8 cellular contexts compared by ENCODE assay signal in the genomic region with DNA sequence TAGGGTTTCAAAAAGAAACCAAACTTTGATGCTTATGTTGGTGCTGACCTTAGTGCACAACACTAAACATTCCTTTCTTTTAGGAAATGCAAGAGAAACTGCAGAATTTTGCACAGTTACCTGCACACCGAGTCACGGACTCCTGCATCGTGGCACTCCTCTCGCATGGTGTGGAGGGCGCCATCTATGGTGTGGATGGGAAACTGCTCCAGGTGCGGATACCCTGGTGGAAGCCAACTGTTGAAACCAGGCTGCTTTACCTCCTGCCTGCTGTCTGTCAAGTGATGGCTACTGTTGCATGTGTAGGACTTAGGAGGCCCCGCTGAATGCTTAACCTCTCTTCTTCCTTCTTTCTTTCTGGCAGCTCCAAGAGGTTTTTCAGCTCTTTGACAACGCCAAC. TPM values are rescaled to one million over a fixed set of nuclear protein-coding genes. Genes with fewer than 3 reads are reported as not detected.
DNase-seq lines count a peak whose midpoint lies in the region; ATAC-seq, FAIRE-seq and TF ChIP-seq lines count a peak whose summit lies in the region.

No MANE protein-coding gene starts in this region.

- no peak for TF ChIP-seq POLR2A in breast epithelium (IDR thresholded peaks at IDR 0.05)

- H3K9me3 ChIP-seq in breast epithelium (no peaks in the 10 kb centered on the region), kidney (ENCODE audit: control insufficient read depth in 1 of 2, low read length in 2 of 2) (no peaks in the 10 kb centered on the region)

- H3K27me3 ChIP-seq in breast epithelium = no peaks in the 10 kb centered on the region

- DNase-seq in MCF 10A (ENCODE audit: unreplicated experiment) (peak; percentile 45), breast epithelium (ENCODE audit: low spot score in 2 of 2) (no peak), RWPE1 (ENCODE audit: low spot score) (no peak), kidney (no peak), HPDE6-E6E7 (ENCODE audit: extremely low spot score) (no peak)
- DNase-seq in activated naive CD4-positive, alpha-beta T cell treated with anti-CD3 and anti-CD28 coated beads, Interleukin-2, amount 50 U/mL, for 72 hours (ENCODE audit: low spot score in 2 of 2) = peak in 1 of 2 donors; percentile 68
- peak; percentile 28 to 32 for DNase-seq in stimulated activated CD8-positive, alpha-beta memory T cell treated with anti-CD3 and anti-CD28 coated beads, Interleukin-15, amount 100 ng/mL, for 48 hours (ENCODE audit: low read depth in 2 of 2)

- peaks cover 6% of the 10 kb centered on the region for H3K36me3 ChIP-seq in breast epithelium
- H3K36me3 ChIP-seq in kidney (ENCODE audit: control insufficient read depth in 1 of 2, insufficient read depth in 2 of 2, low read length in 2 of 2) = peaks cover 35 to 57% of the 10 kb centered on the region in 2 donors

- POLR2A ChIA-PET in MCF 10A (lab: Yijun Ruan, JAX) = no interaction called here
- POLR2A ChIA-PET in RWPE1 (lab: Yijun Ruan, JAX; ENCODE audit: low non-redundant PET) = no interaction called here

- H3K4me1 Mint-ChIP-seq in MCF 10A (ENCODE audit: insufficient read depth, unreplicated experiment) = peaks cover 13% of the 10 kb centered on the region

- no peak overlapping the region for H3K27ac Mint-ChIP-seq in MCF 10A (ENCODE audit: low read depth, unreplicated experiment)
- H3K27ac Mint-ChIP-seq in activated naive CD4-positive, alpha-beta T cell treated with anti-CD3 and anti-CD28 coated beads, Interleukin-2, amount 50 U/mL, for 72 hours = no peak overlapping the region

- intact Hi-C loops in MCF 10A (cut with micrococcal nuclease) (loop anchor here (2.0 kb wide), 1 partner anchor 59 kb away; no protein-coding TSS in a partner anchor), breast epithelium (cut with DNase I; ENCODE audit: low total_unique reads) (no loop called here), kidney (cut with DNase I) (loop anchor here (10.0 kb wide), 1 partner anchor 55 kb away; no protein-coding TSS in a partner anchor)

- FAIRE-seq in kidney (lab: Jason Lieb, UNC) = no peak

- H3K9me3 Mint-ChIP-seq in MCF 10A (ENCODE audit: unreplicated experiment) = no peaks in the 10 kb centered on the region
- H3K9me3 Mint-ChIP-seq in activated naive CD4-positive, alpha-beta T cell treated with anti-CD3 and anti-CD28 coated beads, Interleukin-2, amount 50 U/mL, for 72 hours = no peaks in the 10 kb centered on the region

- peaks cover 84% of the 10 kb centered on the region for H3K36me3 Mint-ChIP-seq in MCF 10A (ENCODE audit: insufficient read depth, unreplicated experiment)
- peaks cover 27 to 51% of the 10 kb centered on the region in 2 donors for H3K36me3 Mint-ChIP-seq in activated naive CD4-positive, alpha-beta T cell treated with anti-CD3 and anti-CD28 coated beads, Interleukin-2, amount 50 U/mL, for 72 hours

- H3K4me3 ChIP-seq in breast epithelium (no peak overlapping the region), kidney (ENCODE audit: low read length in 2 of 2) (no peak overlapping the region)

- H3K27ac ChIP-seq in breast epithelium (peak overlapping the region in 1 of 2 donors; percentile 21), RWPE1 (no peak overlapping the region; the same call in 1 of the 2 replicates), kidney (ENCODE audit: low read depth in 2 of 2, low read length in 2 of 2) (no peak overlapping the region)

- H3K4me3 Mint-ChIP-seq in MCF 10A (ENCODE audit: unreplicated experiment) = no peak overlapping the region

- TF ChIP-seq CTCF in MCF 10A (IDR thresholded peaks at IDR 0.05; ENCODE audit: unreplicated experiment) = peak; percentile 43
- TF ChIP-seq CTCF in breast epithelium (IDR thresholded peaks at IDR 0.05) = peak in 1 of 3 donors; percentile 37
- peak; percentile 68 for TF ChIP-seq CTCF in RWPE1 (conservative IDR thresholded peaks at IDR 0.05; ENCODE audit: low read depth)
- peak; percentile 32 for TF ChIP-seq CTCF in kidney (IDR thresholded peaks at IDR 0.05; ENCODE audit: borderline replicate concordance, extremely low read depth, insufficient read depth)

- no peak overlapping the region for H3K9ac ChIP-seq in kidney (ENCODE audit: low read length in 2 of 2)

- CTCF ChIA-PET in MCF 10A (lab: Yijun Ruan, JAX) (interaction anchor here (0.5 to 3.3 kb wide), 33 partner anchors 9 to 1269 kb away, joined by 3 to 30 read pairs (median 4); partner anchors contain the start of genes CASP2, CLCN1 and GSTK1), RWPE1 (lab: Yijun Ruan, JAX) (interaction anchor here (0.6 to 1.3 kb wide), 2 partner anchors 39 to 59 kb away, joined by 3 to 7 read pairs; no protein-coding TSS in a partner anchor)

- H3K27me3 Mint-ChIP-seq in MCF 10A (ENCODE audit: insufficient read depth, unreplicated experiment) = no peaks in the 10 kb centered on the region

- no peaks in the 10 kb centered on the region for H3K4me1 ChIP-seq in breast epithelium
- no peaks in the 10 kb centered on the region for H3K4me1 ChIP-seq in kidney (ENCODE audit: control insufficient read depth in 1 of 2, insufficient read depth in 1 of 2, low read depth in 1 of 2, low read length in 2 of 2)

- no TSS peak for BruUV-seq in MCF 10A (replicated peaks; lab: Mats Ljungman, UMichigan)

- ATAC-seq in activated naive CD4-positive, alpha-beta T cell treated with anti-CD3 and anti-CD28 coated beads, Interleukin-2, amount 50 U/mL, for 72 hours = peak; percentile 66 to 80
- ATAC-seq in GM18873 (IDR thresholded peaks at IDR 0.05; ENCODE audit: low FRiP score, unreplicated experiment) = no peak

RNA-seq across cellular contexts. Expression of gene CASP2, which starts 11.7 kb away (rescaled TPM):
- total RNA-seq in MCF 10A (2022) (15.1 and 17.4 TPM in 2 replicates), breast epithelium (10 to 100 TPM; 11.7 to 24.9 (median 22.8) TPM), kidney (36.2 TPM)
- total RNA-seq in activated naive CD4-positive, alpha-beta T cell treated with anti-CD3 and anti-CD28 coated beads, Interleukin-2, amount 50 U/mL, for 72 hours = 100 to 1,000 TPM in 1 of 2 donors, 10 to 100 TPM in 1; 82.0 to 118 TPM
- 6.6 TPM for polyA plus RNA-seq in kidney (ENCODE audit: insufficient read depth, low read depth, low replicate concordance)

RNA-seq across cellular contexts. Expression of gene TMEM139, which starts 15.1 kb away (rescaled TPM):
- total RNA-seq in MCF 10A (2022) = 8.1 and 9.2 TPM in 2 replicates
- 10 to 100 TPM in 2 of 3 donors, 1 to 10 TPM in 1; 1.4 to 27.4 (median 14.4) TPM for total RNA-seq in breast epithelium
- 1 to 10 TPM; 1.3 to 1.6 TPM for total RNA-seq in activated naive CD4-positive, alpha-beta T cell treated with anti-CD3 and anti-CD28 coated beads, Interleukin-2, amount 50 U/mL, for 72 hours
- total RNA-seq in kidney = 36.7 TPM
- polyA plus RNA-seq in kidney (ENCODE audit: insufficient read depth, low read depth, low replicate concordance) = 108 TPM

RNA-seq across cellular contexts. Expression of gene CLCN1, which starts 16.1 kb away (rescaled TPM):
- total RNA-seq in MCF 10A (2022) (not detected in 2 replicates), breast epithelium (under 1 TPM in 1 of 3 donors, not detected in 2; 0.29 TPM), kidney (0.35 TPM)
- under 1 TPM; 0.12 to 0.16 TPM for total RNA-seq in activated naive CD4-positive, alpha-beta T cell treated with anti-CD3 and anti-CD28 coated beads, Interleukin-2, amount 50 U/mL, for 72 hours
- not detected for polyA plus RNA-seq in kidney (ENCODE audit: insufficient read depth, low read depth, low replicate concordance)

RNA-seq across cellular contexts. Expression of gene GSTK1, which starts 36.6 kb away (rescaled TPM):
- 69.7 and 79.9 TPM in 2 replicates for total RNA-seq in MCF 10A (2022)
- 100 to 1,000 TPM; 196 to 242 (median 199) TPM for total RNA-seq in breast epithelium
- total RNA-seq in activated naive CD4-positive, alpha-beta T cell treated with anti-CD3 and anti-CD28 coated beads, Interleukin-2, amount 50 U/mL, for 72 hours = 100 to 1,000 TPM; 140 to 238 TPM
- 176 TPM for total RNA-seq in kidney
- polyA plus RNA-seq in kidney (ENCODE audit: insufficient read depth, low read depth, low replicate concordance) = 469 TPM

Comparison
In these comparisons a context has a peak if more than half of its experiments do, and no peak if none do; other contexts are left out.
1. DNase-seq: peak in MCF 10A (single experiment) and stimulated activated CD8-positive, alpha-beta memory T cell treated with anti-CD3 and anti-CD28 coated beads, Interleukin-15, amount 100 ng/mL, for 48 hours (2 of 2); none in breast epithelium (0 of 2), RWPE1 (single experiment), kidney (single experiment) and HPDE6-E6E7 (single experiment).